11 cellular contexts compared by ENCODE assay signal in genomic region chr12:19683178-19683927, GRCh38.
DNase-seq lines count a peak whose midpoint lies in the region; ATAC-seq, FAIRE-seq and TF ChIP-seq lines count a peak whose summit lies in the region.
"Had no signal": no experiment of that assay in that cellular context is flagged by ENCODE, and none has a peak within 500 bp of the region (broad histone marks: within the 10 kb centered on the region; RNA-seq: fewer than 3 reads in every experiment).

No MANE protein-coding gene starts in this region.

- peak overlapping the region; percentile 52 for H3K4me2 ChIP-seq in endothelial cell of umbilical vein (ENCODE audit: insufficient read depth, low read length)

- H3K4me3 ChIP-seq in endothelial cell of umbilical vein (replicated peaks in 1 of 3; ENCODE audit: insufficient read depth in 1 of 3, low read depth in 1 of 3, low read length in 3 of 3), result no peak overlapping the region
- no peak overlapping the region for H3K4me3 ChIP-seq in gastrocnemius medialis
- H3K4me3 ChIP-seq in naive thymus-derived CD4-positive, alpha-beta T cell (ENCODE audit: low read length), result no peak overlapping the region
- H3K4me3 ChIP-seq: esophagus squamous epithelium had no signal

- peak overlapping the region; percentile 17 for H3K4me3 Mint-ChIP-seq in osteocyte (ENCODE audit: unreplicated experiment)
- no peak overlapping the region for H3K4me3 Mint-ChIP-seq in effector memory CD8-positive, alpha-beta T cell
- H3K4me3 Mint-ChIP-seq in naive thymus-derived CD4-positive, alpha-beta T cell, result no peak overlapping the region

- dilution Hi-C loops in endothelial cell of umbilical vein (cut with MboI; ENCODE audit: extremely low pct_ligation_motif_present, low sequenced_read_pairs), result no loop called here

- no peaks in the 10 kb centered on the region for H4K20me1 ChIP-seq in endothelial cell of umbilical vein (replicated peaks; ENCODE audit: control insufficient read depth, extremely low read depth, insufficient read depth, low read length)

- intact Hi-C loops in endothelial cell of umbilical vein (cut with micrococcal nuclease) (loop anchor here (1.0 to 5.0 kb wide), 6 partner anchors 12 to 284 kb away; no protein-coding TSS in a partner anchor), gastrocnemius medialis (cut with DNase I; ENCODE audit: low total_unique reads) (no loop called here)
- intact Hi-C loops in naive thymus-derived CD4-positive, alpha-beta T cell (cut with micrococcal nuclease), result no loop called here

- peak overlapping the region; percentile 81 for H3K9ac ChIP-seq in endothelial cell of umbilical vein (replicated peaks; ENCODE audit: extremely low read depth, insufficient read depth, low read length)

- H3K27ac Mint-ChIP-seq in osteocyte (ENCODE audit: unreplicated experiment), result peak overlapping the region; percentile 87
- no peak overlapping the region for H3K27ac Mint-ChIP-seq in effector memory CD8-positive, alpha-beta T cell
- H3K27ac Mint-ChIP-seq in naive thymus-derived CD4-positive, alpha-beta T cell, result no peak overlapping the region

- H3K27me3 ChIP-seq in endothelial cell of umbilical vein (ENCODE audit: control insufficient read depth in 2 of 2, insufficient read depth in 2 of 2, low read length in 2 of 2) (no peaks in the 10 kb centered on the region), gastrocnemius medialis (no peaks in the 10 kb centered on the region)
- no peaks in the 10 kb centered on the region for H3K27me3 ChIP-seq in naive thymus-derived CD4-positive, alpha-beta T cell (ENCODE audit: control insufficient read depth in 2 of 2, insufficient read depth in 2 of 2, low read length in 2 of 2)
- H3K27me3 ChIP-seq: esophagus squamous epithelium had no signal

- BruUV-seq in endothelial cell of umbilical vein (replicated peaks; lab: Mats Ljungman, UMichigan), result TSS peak; percentile 96

- H3K36me3 ChIP-seq in endothelial cell of umbilical vein (ENCODE audit: control insufficient read depth in 2 of 2, extremely low read depth in 1 of 2, insufficient read depth in 2 of 2, low read length in 2 of 2), result no peaks in the 10 kb centered on the region
- no peaks in the 10 kb centered on the region for H3K36me3 ChIP-seq in gastrocnemius medialis
- H3K36me3 ChIP-seq in naive thymus-derived CD4-positive, alpha-beta T cell (ENCODE audit: control insufficient read depth in 2 of 3, insufficient read depth in 3 of 3, low read length in 3 of 3), result no peaks in the 10 kb centered on the region
- H3K36me3 ChIP-seq: esophagus squamous epithelium had no signal

- H3K4me1 ChIP-seq in endothelial cell of umbilical vein (ENCODE audit: control insufficient read depth, extremely low read depth, insufficient read depth, low read length) (peaks cover 28% of the 10 kb centered on the region), gastrocnemius medialis (no peaks in the 10 kb centered on the region)
- peaks cover 4 to 8% of the 10 kb centered on the region in 2 donors for H3K4me1 ChIP-seq in naive thymus-derived CD4-positive, alpha-beta T cell (ENCODE audit: control insufficient read depth in 2 of 2, insufficient read depth in 2 of 2, low read length in 2 of 2)

- peak overlapping the region; percentile 97 for H3K27ac ChIP-seq in endothelial cell of umbilical vein (ENCODE audit: insufficient read depth, low read depth, low read length)
- no peak overlapping the region for H3K27ac ChIP-seq in gastrocnemius medialis
- no peak overlapping the region for H3K27ac ChIP-seq in naive thymus-derived CD4-positive, alpha-beta T cell (ENCODE audit: low read depth, low read length)

- peak; percentile 75 for DNase-seq in DMS53 treated with DMSO at 0.1 percent for 48 hours (lab: John Stamatoyannopoulos, UW; ENCODE audit: unreplicated experiment)
- peak; percentile 99 for DNase-seq in endothelial cell of umbilical vein (ENCODE audit: low read depth, low spot score)
- no peak for DNase-seq in osteocyte (ENCODE audit: extremely low spot score, unreplicated experiment)
- DNase-seq in effector memory CD8-positive, alpha-beta T cell, result no peak
- DNase-seq in gastrocnemius medialis, result no peak
- no peak for DNase-seq in naive thymus-derived CD4-positive, alpha-beta T cell
- DNase-seq: esophagus squamous epithelium, posterior cingulate gyrus had no signal

- CTCF ChIA-PET in endothelial cell of umbilical vein (lab: Charles Lee), result interaction anchor here (1.0 to 1.6 kb wide), 6 partner anchors 11 to 56 kb away, joined by 3 to 8 read pairs (median 5); no protein-coding TSS in a partner anchor
- CTCF ChIA-PET in naive thymus-derived CD4-positive, alpha-beta T cell (lab: Charles Lee), result interaction anchor here (0.8 kb wide), 1 partner anchor 14 kb away, joined by 3 read pairs; no protein-coding TSS in a partner anchor

- ATAC-seq in effector memory CD8-positive, alpha-beta T cell (replicated peaks), result no peak
- no peak for ATAC-seq in activated CD4-positive, CD25-positive, alpha-beta regulatory T cell treated with anti-CD3 and anti-CD28 coated beads, Interleukin-2, amount 50 U/mL, for 24 hours
- no peak for ATAC-seq in gastrocnemius medialis
- ATAC-seq in naive thymus-derived CD4-positive, alpha-beta T cell, result no peak

- no peak for TF ChIP-seq CTCF in endothelial cell of umbilical vein (IDR thresholded peaks at IDR 0.05; ENCODE audit: extremely low read depth in 1 of 2, insufficient read depth in 1 of 2, low read depth in 1 of 2, low read length in 2 of 2)
- TF ChIP-seq CTCF in osteocyte (IDR thresholded peaks at IDR 0.05), result no peak
- no peak for TF ChIP-seq CTCF in gastrocnemius medialis (IDR thresholded peaks at IDR 0.05 in 4 of 5, conservative IDR thresholded peaks at IDR 0.05 in 1 of 5)

- peaks cover 6% of the 10 kb centered on the region for H3K36me3 Mint-ChIP-seq in osteocyte (ENCODE audit: unreplicated experiment)
- no peaks in the 10 kb centered on the region for H3K36me3 Mint-ChIP-seq in effector memory CD8-positive, alpha-beta T cell (ENCODE audit: insufficient read depth)
- H3K36me3 Mint-ChIP-seq in naive thymus-derived CD4-positive, alpha-beta T cell, result peaks cover 10 to 26% (median 10%) of the 10 kb centered on the region in 5 donors

- H3K27me3 Mint-ChIP-seq in osteocyte (ENCODE audit: unreplicated experiment), result no peaks in the 10 kb centered on the region
- H3K27me3 Mint-ChIP-seq in effector memory CD8-positive, alpha-beta T cell, result no peaks in the 10 kb centered on the region
- peaks cover 0 to 19% (median 0%) of the 10 kb centered on the region in 5 donors for H3K27me3 Mint-ChIP-seq in naive thymus-derived CD4-positive, alpha-beta T cell

- H3K79me2 ChIP-seq in endothelial cell of umbilical vein (ENCODE audit: control insufficient read depth, insufficient read depth, low read length), result no peaks in the 10 kb centered on the region

- POLR2A ChIA-PET in endothelial cell of umbilical vein (lab: Charles Lee), result no interaction called here
- POLR2A ChIA-PET in naive thymus-derived CD4-positive, alpha-beta T cell (lab: Charles Lee), result no interaction called here

- in situ Hi-C loops in gastrocnemius medialis (cut with MboI; ENCODE audit: low sequenced_read_pairs in 4 of 4), result no loop called here

- H3K9me1 ChIP-seq in endothelial cell of umbilical vein (replicated peaks; ENCODE audit: control insufficient read depth, extremely low read depth, insufficient read depth, low read length), result no peaks in the 10 kb centered on the region

- peak overlapping the region; percentile 16 for H2AFZ ChIP-seq in endothelial cell of umbilical vein (ENCODE audit: low read depth, low read length)

- FAIRE-seq in endothelial cell of umbilical vein (lab: Jason Lieb, UNC), result peak; percentile 98
- FAIRE-seq: D721Med had no signal

- peaks cover 19% of the 10 kb centered on the region for H3K9me3 Mint-ChIP-seq in osteocyte (ENCODE audit: unreplicated experiment)
- H3K9me3 Mint-ChIP-seq in effector memory CD8-positive, alpha-beta T cell, result peaks cover 0 to 2% of the 10 kb centered on the region in 2 donors
- H3K9me3 Mint-ChIP-seq in naive thymus-derived CD4-positive, alpha-beta T cell, result peaks cover 3 to 27% (median 13%) of the 10 kb centered on the region in 11 donors

- H3K4me1 Mint-ChIP-seq in osteocyte (ENCODE audit: unreplicated experiment), result peaks cover 18% of the 10 kb centered on the region
- H3K4me1 Mint-ChIP-seq in effector memory CD8-positive, alpha-beta T cell (ENCODE audit: low read depth in 2 of 2), result peaks cover 21 to 25% of the 10 kb centered on the region in 2 donors
- peaks cover 10 to 35% (median 27%) of the 10 kb centered on the region in 7 donors for H3K4me1 Mint-ChIP-seq in naive thymus-derived CD4-positive, alpha-beta T cell

- H3K9me3 ChIP-seq in endothelial cell of umbilical vein (replicated peaks; ENCODE audit: control insufficient read depth, insufficient read depth, low read length) (no peaks in the 10 kb centered on the region), gastrocnemius medialis (no peaks in the 10 kb centered on the region)
- H3K9me3 ChIP-seq in naive thymus-derived CD4-positive, alpha-beta T cell (ENCODE audit: control insufficient read depth in 2 of 3, low read length in 3 of 3), result no peaks in the 10 kb centered on the region

- peak; percentile 48 for TF ChIP-seq POLR2A in endothelial cell of umbilical vein (IDR thresholded peaks at IDR 0.05; ENCODE audit: low read depth, low read length)
- TF ChIP-seq POLR2A in gastrocnemius medialis (IDR thresholded peaks at IDR 0.05), result no peak

TF ChIP-seq in PFSK-1, 5 proteins besides CTCF, POLR2A, EP300 and RAD21 (continues in another document):
- peak; percentile 34; the same call in 1 of the 2 replicates for TF ChIP-seq TAF1 (IDR thresholded peaks at IDR 0.05; ENCODE audit: borderline replicate concordance, insufficient read depth, low read length)

TF ChIP-seq in endothelial cell of umbilical vein, 7 proteins besides CTCF, POLR2A, EP300 and RAD21:
- TF ChIP-seq EZH2 (IDR thresholded peaks at IDR 0.05; ENCODE audit: borderline replicate concordance, low read depth, low read length, severe bottlenecking), result no peak
- peak; percentile 57 for TF ChIP-seq JUN (IDR thresholded peaks at IDR 0.05; ENCODE audit: borderline replicate concordance, insufficient read depth, insufficient read length, low read depth)
- TF ChIP-seq GATA2 (IDR thresholded peaks at IDR 0.05; ENCODE audit: insufficient read depth, insufficient read length, low read depth, low read length), result peak; percentile 85
- TF ChIP-seq MAX (IDR thresholded peaks at IDR 0.05; ENCODE audit: insufficient read depth, insufficient read length), result no peak
- TF ChIP-seq MYC (IDR thresholded peaks at IDR 0.05; ENCODE audit: low read depth, low read length), result no peak
- peak; percentile 78 for TF ChIP-seq POLR2AphosphoS5 (IDR thresholded peaks at IDR 0.05; ENCODE audit: insufficient read depth, low read depth, low read length)
- peak; percentile 73 for TF ChIP-seq FOS (IDR thresholded peaks at IDR 0.05; ENCODE audit: borderline replicate concordance, insufficient read depth, low read length)

Comparison
In these comparisons a context has a peak if more than half of its experiments do, and no peak if none do; other contexts are left out.
1. DNase-seq: peak in DMS53 treated with DMSO at 0.1 percent for 48 hours (single experiment) and endothelial cell of umbilical vein (single experiment); none in osteocyte (single experiment), effector memory CD8-positive, alpha-beta T cell (0 of 3), gastrocnemius medialis (0 of 2) and naive thymus-derived CD4-positive, alpha-beta T cell (0 of 9).